In genomic region chr17:78214016-78214705, GRCh38 we compare ENCODE assay signal across 8 cellular contexts. TPM values are rescaled to one million over a fixed set of nuclear protein-coding genes. Genes with fewer than 3 reads are reported as not detected.
DNase-seq lines count a peak whose midpoint lies in the region; ATAC-seq, FAIRE-seq and TF ChIP-seq lines count a peak whose summit lies in the region.

TSS of gene BIRC5 (plus strand) at chr17:78214253. CDS start at chr17:78214317, 64 bp downstream.

- CTCF ChIA-PET in CD4-positive, alpha-beta T cell (lab: Charles Lee) = no interaction called here
- CTCF ChIA-PET in IMR-90 (lab: Yijun Ruan, JAX) (no interaction called here), endothelial cell of umbilical vein (lab: Charles Lee) (interaction anchor here (1.2 to 1.7 kb wide), 2 partner anchors 37 to 86 kb away, joined by 4 to 5 read pairs; no protein-coding TSS in a partner anchor)

- no peak for TF ChIP-seq CTCF in CD4-positive, alpha-beta T cell (IDR thresholded peaks at IDR 0.05)
- TF ChIP-seq CTCF in IMR-90 (conservative IDR thresholded peaks at IDR 0.05; ENCODE audit: low read depth, low read length) (no peak), OCI-LY1 (IDR thresholded peaks at IDR 0.05; ENCODE audit: low read length) (no peak), endothelial cell of umbilical vein (IDR thresholded peaks at IDR 0.05; ENCODE audit: extremely low read depth in 1 of 2, insufficient read depth in 1 of 2, low read depth in 1 of 2, low read length in 2 of 2) (no peak)

- H3K4me2 ChIP-seq in IMR-90 (ENCODE audit: low read depth, low read length) (peak within 1 kb of the TSS; percentile 96), OCI-LY1 (ENCODE audit: low read length) (peak within 1 kb of the TSS; percentile 95), endothelial cell of umbilical vein (ENCODE audit: insufficient read depth, low read length) (peak within 1 kb of the TSS; percentile 96)

- peaks cover 6 to 18% of the 10 kb centered on the region in 2 experiments for H3K79me1 ChIP-seq in IMR-90 (ENCODE audit: low read depth in 1 of 2, low read length in 2 of 2)

- POLR2A ChIA-PET in CD4-positive, alpha-beta T cell (lab: Charles Lee) = no interaction called here
- POLR2A ChIA-PET in IMR-90 (lab: Charles Lee; ENCODE audit: unreplicated experiment) (no interaction called here), endothelial cell of umbilical vein (lab: Charles Lee) (no interaction called here)

- peak; percentile 100 for ATAC-seq in CD4-positive, alpha-beta T cell (ENCODE audit: poor library complexity)
- ATAC-seq in GM21360 (IDR thresholded peaks at IDR 0.05; ENCODE audit: unreplicated experiment) (peak; percentile 84), IMR-90 (ENCODE audit: low read depth) (peak; percentile 100)

- no peak within 1 kb of the TSS for H2BK120ac ChIP-seq in IMR-90 (ENCODE audit: low read depth, low read length)

- H3K9me3 Mint-ChIP-seq in CD4-positive, alpha-beta T cell = no peaks in the 10 kb centered on the region

- peak within 1 kb of the TSS; percentile 90 for H4K91ac ChIP-seq in IMR-90 (ENCODE audit: insufficient read depth, low read depth, low read length)

- intact Hi-C loops in CD4-positive, alpha-beta T cell (cut with DNase I, micrococcal nuclease) = loop anchor here in 1 of 2 experiments (1.0 to 2.0 kb wide), 2 partner anchors 40 to 45 kb away; partner anchors contain the start of gene SYNGR2
- intact Hi-C loops in IMR-90 (cut with micrococcal nuclease) = no loop called here
- intact Hi-C loops in endothelial cell of umbilical vein (cut with micrococcal nuclease) = loop anchor here (1.0 kb wide), 1 partner anchor 27 kb away; the partner anchor contains the start of genes AFMID and TK1

- no peaks in the 10 kb centered on the region for H3K9me2 ChIP-seq in OCI-LY1 (ENCODE audit: low read depth, low read length)

- no peaks in the 10 kb centered on the region for H3K27me3 ChIP-seq in CD4-positive, alpha-beta T cell (ENCODE audit: control insufficient read depth, insufficient read depth, low read length)
- H3K27me3 ChIP-seq in IMR-90 (ENCODE audit: control insufficient read depth, insufficient read depth, low read length) = no peaks in the 10 kb centered on the region; the same call in 1 of the 2 replicates
- H3K27me3 ChIP-seq in OCI-LY1 (ENCODE audit: insufficient read depth, low read length) = no peaks in the 10 kb centered on the region
- no peaks in the 10 kb centered on the region for H3K27me3 ChIP-seq in endothelial cell of umbilical vein (ENCODE audit: control insufficient read depth in 2 of 2, insufficient read depth in 2 of 2, low read length in 2 of 2)

- 0% methylated on average over 28 of the region's 60 CpGs; no CpG with 5 or more reads in 1 of the 2 experiments for WGBS in IMR-90 (ENCODE audit: extremely low coverage in 2 of 2, insufficient read length in 1 of 2), 2 experiments

- H2AK5ac ChIP-seq in IMR-90 (ENCODE audit: low read depth, low read length) = peak within 1 kb of the TSS; percentile 5

- TF ChIP-seq POLR2A in IMR-90 (IDR thresholded peaks at IDR 0.05; ENCODE audit: low read depth, low read length) = no peak
- TF ChIP-seq POLR2A in endothelial cell of umbilical vein (IDR thresholded peaks at IDR 0.05; ENCODE audit: low read depth, low read length) = peak; percentile 31

- no peaks in the 10 kb centered on the region; the same call in 1 of the 2 replicates for H3K36me3 ChIP-seq in IMR-90 (ENCODE audit: control insufficient read depth, insufficient read depth, low read length)
- H3K36me3 ChIP-seq in OCI-LY1 (ENCODE audit: insufficient read depth, low read length) = peaks cover 25% of the 10 kb centered on the region
- H3K36me3 ChIP-seq in endothelial cell of umbilical vein (ENCODE audit: control insufficient read depth in 2 of 2, extremely low read depth in 1 of 2, insufficient read depth in 2 of 2, low read length in 2 of 2) = no peaks in the 10 kb centered on the region

- H3K14ac ChIP-seq in IMR-90 (replicated peaks; ENCODE audit: low read depth, low read length) = peak within 1 kb of the TSS; percentile 67

- peak within 1 kb of the TSS; percentile 89 for H3K4me3 ChIP-seq in IMR-90 (ENCODE audit: insufficient read depth, low read depth, low read length)
- peak within 1 kb of the TSS; percentile 91 for H3K4me3 ChIP-seq in OCI-LY1 (ENCODE audit: low read depth, low read length, poor library complexity, severe bottlenecking)
- H3K4me3 ChIP-seq in endothelial cell of umbilical vein (replicated peaks in 1 of 3; ENCODE audit: insufficient read depth in 1 of 3, low read depth in 1 of 3, low read length in 3 of 3) = peak within 1 kb of the TSS; percentile 55 to 93 (median 80)

- H3K56ac ChIP-seq in IMR-90 (ENCODE audit: extremely low read depth, insufficient read depth, low read length) = peak within 1 kb of the TSS; percentile 48

- H2BK15ac ChIP-seq in IMR-90 (ENCODE audit: low read depth, low read length) = no peak within 1 kb of the TSS

- 0 out of 2 replicates have a peak, but pooled peaks cover 2% of the 10 kb centered on the region for H3K9me1 ChIP-seq in IMR-90 (ENCODE audit: insufficient read depth, low read length)
- H3K9me1 ChIP-seq in endothelial cell of umbilical vein (replicated peaks; ENCODE audit: control insufficient read depth, extremely low read depth, insufficient read depth, low read length) = no peaks in the 10 kb centered on the region

- peak within 1 kb of the TSS; percentile 73; the same call in 1 of the 2 replicates for H3K9ac ChIP-seq in IMR-90 (ENCODE audit: low read depth, low read length)
- peak within 1 kb of the TSS; percentile 96 for H3K9ac ChIP-seq in OCI-LY1 (ENCODE audit: low read length)
- H3K9ac ChIP-seq in endothelial cell of umbilical vein (replicated peaks; ENCODE audit: extremely low read depth, insufficient read depth, low read length) = peak within 1 kb of the TSS; percentile 54

- no peak within 1 kb of the TSS for H3K18ac ChIP-seq in IMR-90 (ENCODE audit: low read depth, low read length)

- H3F3A ChIP-seq in OCI-LY1 (ENCODE audit: insufficient read depth, low read length) = no peaks in the 10 kb centered on the region

- no peak within 1 kb of the TSS for H3K27ac Mint-ChIP-seq in CD4-positive, alpha-beta T cell

- no peak for TF ChIP-seq RAD21 in IMR-90 (IDR thresholded peaks at IDR 0.05; ENCODE audit: low read length)

- no peak within 1 kb of the TSS; the same call in 1 of the 2 replicates for H4K5ac ChIP-seq in IMR-90 (ENCODE audit: low read depth, low read length)

- no peaks in the 10 kb centered on the region for H3K36me3 Mint-ChIP-seq in CD4-positive, alpha-beta T cell (ENCODE audit: low read depth)

- H3K4ac ChIP-seq in IMR-90 (ENCODE audit: low read depth, low read length) = peak within 1 kb of the TSS; percentile 44

- H3K4me1 ChIP-seq in IMR-90 (ENCODE audit: control insufficient read depth, insufficient read depth, low read length) = 0 out of 2 replicates have a peak, but pooled peaks cover 1% of the 10 kb centered on the region
- H3K4me1 ChIP-seq in OCI-LY1 (ENCODE audit: insufficient read depth, low read length, severe bottlenecking) = peaks cover 14% of the 10 kb centered on the region
- H3K4me1 ChIP-seq in endothelial cell of umbilical vein (ENCODE audit: control insufficient read depth, extremely low read depth, insufficient read depth, low read length) = peaks cover 15% of the 10 kb centered on the region

- H3K27ac ChIP-seq in CD4-positive, alpha-beta T cell (ENCODE audit: low read depth, low read length) = no peak within 1 kb of the TSS
- H3K27ac ChIP-seq in IMR-90 (ENCODE audit: insufficient read depth, low read length) = peak within 1 kb of the TSS; percentile 60; the same call in 1 of the 2 replicates
- H3K27ac ChIP-seq in OCI-LY1 (ENCODE audit: low read depth, low read length, poor library complexity, severe bottlenecking) = peak within 1 kb of the TSS; percentile 72
- H3K27ac ChIP-seq in endothelial cell of umbilical vein (ENCODE audit: insufficient read depth, low read depth, low read length) = peak within 1 kb of the TSS; percentile 33

- H4K20me1 ChIP-seq in IMR-90 (ENCODE audit: insufficient read depth, low read length) (no peaks in the 10 kb centered on the region), OCI-LY1 (ENCODE audit: insufficient read depth, low read length) (no peaks in the 10 kb centered on the region), endothelial cell of umbilical vein (replicated peaks; ENCODE audit: control insufficient read depth, extremely low read depth, insufficient read depth, low read length) (no peaks in the 10 kb centered on the region)

- H2AFZ ChIP-seq in IMR-90 (replicated peaks; ENCODE audit: low read length, poor library complexity) (peak within 1 kb of the TSS; percentile 94), OCI-LY1 (ENCODE audit: low read length) (no peak within 1 kb of the TSS), endothelial cell of umbilical vein (ENCODE audit: low read depth, low read length) (peak within 1 kb of the TSS; percentile 87)

- peak; percentile 75 for FAIRE-seq in endothelial cell of umbilical vein (lab: Jason Lieb, UNC)

- no peaks in the 10 kb centered on the region for H3K4me1 Mint-ChIP-seq in CD4-positive, alpha-beta T cell (ENCODE audit: low read depth)

- peak within 1 kb of the TSS; percentile 46 to 66; a peak in 3 of 4 replicates for H4K8ac ChIP-seq in IMR-90 (ENCODE audit: low read depth in 2 of 2, low read length in 2 of 2)

- H2AK9ac ChIP-seq in IMR-90 (replicated peaks; ENCODE audit: low read depth, low read length, poor library complexity) = peak within 1 kb of the TSS; percentile 83

- H3K23ac ChIP-seq in IMR-90 (ENCODE audit: low read depth, low read length) = peak within 1 kb of the TSS; percentile 4; the same call in 1 of the 2 replicates

- peak; percentile 84 to 93 (median 88) for DNase-seq in CD4-positive, alpha-beta T cell
- DNase-seq in IMR-90 (peak; percentile 69), endothelial cell of umbilical vein (ENCODE audit: low read depth, low spot score) (peak; percentile 63), middle frontal gyrus (ENCODE audit: extremely low spot score, low spot score) (peak; percentile 71)
- peak; percentile 65 for DNase-seq in activated CD8-positive, alpha-beta memory T cell treated with anti-CD3 and anti-CD28 coated beads, Interleukin-2, amount 50 U/mL, for 1 hour (ENCODE audit: extremely low read depth)
- DNase-seq in stimulated activated CD8-positive, alpha-beta memory T cell treated with anti-CD3 and anti-CD28 coated beads, Interleukin-15, amount 100 ng/mL, for 48 hours (ENCODE audit: low read depth in 2 of 2) = peak; percentile 85 to 91

- in situ Hi-C loops in IMR-90 (cut with MboI; ENCODE audit: low sequenced_read_pairs) = no loop called here

- peaks cover 16% of the 10 kb centered on the region for H3K79me2 ChIP-seq in OCI-LY1 (ENCODE audit: insufficient read depth, low read length)
- peaks cover 33% of the 10 kb centered on the region for H3K79me2 ChIP-seq in endothelial cell of umbilical vein (ENCODE audit: control insufficient read depth, insufficient read depth, low read length)

- H3K9me3 ChIP-seq in CD4-positive, alpha-beta T cell (ENCODE audit: control insufficient read depth, low read length) = no peaks in the 10 kb centered on the region
- H3K9me3 ChIP-seq in IMR-90 (ENCODE audit: control insufficient read depth, insufficient read depth, low read length) = no peaks in the 10 kb centered on the region
- H3K9me3 ChIP-seq in OCI-LY1 (ENCODE audit: low read length) = no peaks in the 10 kb centered on the region
- H3K9me3 ChIP-seq in endothelial cell of umbilical vein (replicated peaks; ENCODE audit: control insufficient read depth, insufficient read depth, low read length) = no peaks in the 10 kb centered on the region

- no peak within 1 kb of the TSS for H2BK20ac ChIP-seq in IMR-90 (ENCODE audit: low read depth, low read length)

- H3K27me3 Mint-ChIP-seq in CD4-positive, alpha-beta T cell = no peaks in the 10 kb centered on the region

- dilution Hi-C loops in IMR-90 (cut with HindIII; ENCODE audit: low sequenced_read_pairs, unreplicated experiment) = no loop called here
- dilution Hi-C loops in endothelial cell of umbilical vein (cut with MboI; ENCODE audit: extremely low pct_ligation_motif_present, low sequenced_read_pairs) = no loop called here

- TSS peak; percentile 64 for BruUV-seq in IMR-90 (replicated peaks; lab: Mats Ljungman, UMichigan)
- BruUV-seq in endothelial cell of umbilical vein (replicated peaks; lab: Mats Ljungman, UMichigan) = TSS peak; percentile 72

- no peak within 1 kb of the TSS for H3K4me3 Mint-ChIP-seq in CD4-positive, alpha-beta T cell

- peak within 1 kb of the TSS; percentile 69 for H2BK5ac ChIP-seq in IMR-90 (ENCODE audit: low read depth, low read length, poor library complexity, severe bottlenecking)

RNA-seq across cellular contexts. Expression of gene BIRC5, which starts in this region (rescaled TPM):
- under 1 TPM; 0.39 to 0.41 TPM for total RNA-seq in CD4-positive, alpha-beta T cell
- total RNA-seq in IMR-90 (2012; rRNA removed) (52.7 and 53.6 TPM in 2 replicates), endothelial cell of umbilical vein (74.6 and 85.8 TPM in 2 replicates)
- polyA plus RNA-seq in IMR-90 (2012; rRNA removed) (16.6 and 19.5 TPM in 2 replicates), endothelial cell of umbilical vein (26.3 and 32.8 TPM in 2 replicates)
- 10.6 and 17.7 TPM in 2 replicates for polyA plus RNA-seq in IMR-90 (2012; cell fraction: cytosol; rRNA removed)
- 5.5 and 7.2 TPM in 2 replicates for polyA plus RNA-seq in IMR-90 (2012; cell fraction: nucleus; rRNA removed; ENCODE audit: low replicate concordance)
- polyA plus RNA-seq in endothelial cell of umbilical vein (2011; cell fraction: cytosol; rRNA removed) = 32.8 and 37.5 TPM in 2 replicates
- polyA plus RNA-seq in endothelial cell of umbilical vein (2011; cell fraction: nucleus; rRNA removed) = 17.7 and 25.5 TPM in 2 replicates
- 29.7 and 51.2 TPM in 2 replicates for polyA plus RNA-seq in endothelial cell of umbilical vein (2012)
- polyA minus RNA-seq in endothelial cell of umbilical vein = 25.2 and 42.4 TPM in 2 replicates
- polyA minus RNA-seq in endothelial cell of umbilical vein (2011; cell fraction: cytosol; rRNA and poly(A)+ RNA removed) = 60.3 TPM
- 10.7 and 21.0 TPM in 2 replicates for polyA minus RNA-seq in endothelial cell of umbilical vein (2011; cell fraction: nucleus; rRNA and poly(A)+ RNA removed)

Comparison
In these comparisons a context has a peak if more than half of its experiments do, and no peak if none do; other contexts are left out.
1. RNA of gene BIRC5 (total RNA-seq): 74.6 to 85.8 TPM in endothelial cell of umbilical vein and 52.7 to 53.6 TPM in IMR-90; 0.39 to 0.41 TPM in CD4-positive, alpha-beta T cell; every median in the first group is over 10 times any median in the second.
2. Peak in DNase-seq and ATAC-seq in CD4-positive, alpha-beta T cell; RNA of the gene not detected or under 1 TPM.
3. Peak in every context shown above with its lines, with median percentiles within 50 percentile points of each other: ATAC-seq, DNase-seq, H3K4me2 ChIP-seq, H3K4me3 ChIP-seq and H3K9ac ChIP-seq.